24 cellular contexts compared by ENCODE assay signal in the genomic region with DNA sequence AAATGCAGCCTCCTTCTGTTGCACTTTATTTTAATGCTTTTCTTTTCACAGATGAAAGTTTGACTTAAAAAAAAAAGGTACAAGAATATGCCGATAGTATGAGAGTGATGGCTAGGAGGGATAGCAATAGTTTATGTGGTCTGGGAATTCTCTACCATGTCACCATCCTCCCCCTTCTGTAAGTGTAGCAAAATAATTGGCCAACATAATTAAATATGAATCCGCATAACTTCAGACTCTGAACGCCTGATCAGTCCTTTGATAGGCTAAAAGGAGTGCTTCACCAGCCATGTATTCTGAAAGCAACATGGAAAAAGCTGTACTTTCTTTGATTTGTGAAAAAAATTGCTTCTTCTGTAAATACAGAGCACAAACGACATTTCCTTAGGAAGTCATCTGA.
"Had no signal": no experiment of that assay in that cellular context is flagged by ENCODE, and none has a peak within 500 bp of the region (broad histone marks: within the 10 kb centered on the region; RNA-seq: fewer than 3 reads in every experiment).

No MANE protein-coding gene starts in this region.

- H3K36me3 ChIP-seq: stomach, suprapubic skin, thoracic aorta, thyroid gland, tibial artery, tibial nerve, transverse colon, upper lobe of left lung, upper lobe of right lung, uterus, vagina had no signal

- H3K4me1 ChIP-seq: testis, thyroid gland, tibial artery, tibial nerve, transverse colon, upper lobe of left lung, upper lobe of right lung, uterus, vagina had no signal

- H3K4me3 ChIP-seq: stomach, suprapubic skin, testis, thoracic aorta, thyroid gland, tibial artery, tibial nerve, transverse colon, upper lobe of left lung, upper lobe of right lung, uterus, vagina had no signal

- ATAC-seq: stimulated activated effector memory CD8-positive, alpha-beta T cell treated with anti-CD3 and anti-CD28 coated beads, Interleukin-12 subunit alpha, Interleukin-12 subunit beta, amount 100 ng/mL, for 72 hours; stimulated activated memory B cell treated with anti-CD40 and anti-IgM and Interleukin-4, amounts not matched to agents 10 μg/mL and 1 μg/mL and 100 μg/mL, for 72 hours; stimulated activated naive B cell treated with anti-CD40 and anti-IgM and Interleukin-4, amounts not matched to agents 10 μg/mL and 1 μg/mL and 100 μg/mL, for 72 hours; stimulated activated naive CD8-positive, alpha-beta T cell treated with anti-CD3 and anti-CD28 coated beads, Interleukin-15, amount 100 ng/mL, for 72 hours; stimulated activated naive CD8-positive, alpha-beta T cell treated with anti-CD3 and anti-CD28 coated beads, Interleukin-15, Interleukin-2, amounts not matched to agents 100 U/mL and 50 U/mL, for 24 hours; upper lobe of right lung had no signal

- DNase-seq: stimulated activated CD4-positive, alpha-beta T cell treated with anti-CD3 and anti-CD28 coated beads, Interleukin-2, amount 100 ng/mL, for 48 hours; stimulated activated CD4-positive, alpha-beta T cell treated with anti-CD3 and anti-CD28 coated beads, Interleukin-4, amount 100 ng/mL, for 1 hour; stimulated activated CD4-positive, alpha-beta T cell treated with anti-CD3 and anti-CD28 coated beads, Interleukin-4, amount 100 ng/mL, for 24 hours; stimulated activated CD4-positive, alpha-beta T cell treated with anti-CD3 and anti-CD28 coated beads, Interleukin-4, amount 100 ng/mL, for 4 hours; stimulated activated CD8-positive, alpha-beta memory T cell treated with anti-CD3 and anti-CD28 coated beads, Interleukin-4, amount 100 ng/mL, for 48 hours; stimulated activated naive B cell treated with anti-CD40 and anti-IgM and Interleukin-4, amounts not matched to agents 10 μg/mL and 1 μg/mL and 100 μg/mL, for 72 hours; stimulated activated naive CD4-positive, alpha-beta T cell; stimulated activated naive CD4-positive, alpha-beta T cell treated with Interleukin-2 at 50 U/mL for 16 hours; stimulated activated naive CD8-positive, alpha-beta T cell treated with anti-CD3 and anti-CD28 coated beads, Interleukin-15, amount 100 ng/mL, for 72 hours; stimulated activated naive CD8-positive, alpha-beta T cell treated with anti-CD3 and anti-CD28 coated beads, Interleukin-15, Interleukin-2, amounts not matched to agents 100 U/mL and 50 U/mL, for 24 hours; stomach; testis; thyroid gland; tibial artery; transverse colon; upper lobe of left lung; upper lobe of right lung; uterus had no signal

- H3K9me3 ChIP-seq: stomach, suprapubic skin, testis, thoracic aorta, thyroid gland, tibial artery, tibial nerve, transverse colon, upper lobe of left lung, upper lobe of right lung, uterus, vagina had no signal

- H3K27me3 ChIP-seq: suprapubic skin, testis, thyroid gland, tibial artery, tibial nerve, upper lobe of left lung, upper lobe of right lung, uterus, vagina had no signal

- H3K27ac ChIP-seq: stomach, suprapubic skin, testis, thoracic aorta, thyroid gland, tibial artery, tibial nerve, transverse colon, upper lobe of left lung, upper lobe of right lung, uterus, vagina had no signal
